In the genomic region with DNA sequence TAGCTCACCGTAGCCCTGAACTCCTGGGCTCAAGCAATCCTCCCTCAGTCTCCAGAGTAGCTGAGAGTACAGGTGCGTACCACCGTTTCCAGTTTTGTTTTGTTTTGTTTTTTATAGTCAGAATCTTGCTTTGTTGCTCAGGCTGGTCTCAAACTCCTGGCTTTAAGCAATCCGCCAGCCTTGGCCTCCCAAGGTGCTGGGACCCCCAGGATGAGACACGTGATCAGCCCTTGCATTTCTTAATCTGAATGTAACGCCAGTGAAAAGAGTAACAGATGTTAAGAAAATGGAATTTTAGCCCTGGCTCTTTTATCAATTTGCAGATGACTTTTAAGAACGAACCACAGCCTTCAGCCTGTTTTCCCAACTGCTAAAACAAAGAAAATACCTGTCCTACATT, we compare ENCODE assay signal across 26 cellular contexts.
"Had no signal": no experiment of that assay in that cellular context is flagged by ENCODE, and none has a peak within 500 bp of the region (broad histone marks: within the 10 kb centered on the region; RNA-seq: fewer than 3 reads in every experiment).

No MANE protein-coding gene starts in this region.

- H3K9me3 ChIP-seq: SJCRH30 had no signal

- H3K27me3 ChIP-seq: brain microvascular endothelial cell, SJCRH30 had no signal

- H3K4me3 Mint-ChIP-seq: activated CD4-positive, alpha-beta T cell treated with anti-CD3 and anti-CD28 coated beads, Interleukin-2, amount 10 ng/mL, durations not matched to agents 24 days and 14 days; activated CD8-positive, alpha-beta T cell treated with anti-CD3 and anti-CD28 coated beads for 36 hours; activated naive CD8-positive, alpha-beta T cell treated with anti-CD3 and anti-CD28 coated beads for 36 hours; activated T-cell treated with anti-CD3 and anti-CD28 coated beads, Interleukin-2, amount 50 U/mL, for 72 hours; activated T-helper 17 cell treated with anti-CD3 and anti-CD28 coated beads, Interleukin-2, amount 50 U/mL, for 72 hours had no signal

- H3K4me3 ChIP-seq: K562, SJCRH30, SK-N-MC had no signal

- H3K27ac Mint-ChIP-seq: activated CD4-positive, alpha-beta T cell treated with anti-CD3 and anti-CD28 coated beads, Interleukin-2, amount 10 ng/mL, durations not matched to agents 24 days and 14 days; activated CD8-positive, alpha-beta T cell treated with anti-CD3 and anti-CD28 coated beads for 36 hours; activated naive CD8-positive, alpha-beta T cell treated with anti-CD3 and anti-CD28 coated beads for 36 hours; activated T-helper 17 cell treated with anti-CD3 and anti-CD28 coated beads, Interleukin-2, amount 50 U/mL, for 72 hours had no signal

- H3K27ac ChIP-seq: brain microvascular endothelial cell, SJCRH30, SK-N-MC, WERI-Rb-1 had no signal

- H3K27me3 Mint-ChIP-seq: activated CD4-positive, alpha-beta T cell treated with anti-CD3 and anti-CD28 coated beads, Interleukin-2, amount 10 ng/mL, durations not matched to agents 24 days and 14 days; activated CD8-positive, alpha-beta T cell treated with anti-CD3 and anti-CD28 coated beads for 36 hours; activated naive CD8-positive, alpha-beta T cell treated with anti-CD3 and anti-CD28 coated beads for 36 hours; activated T-helper 17 cell treated with anti-CD3 and anti-CD28 coated beads, Interleukin-2, amount 50 U/mL, for 72 hours had no signal

- H3K36me3 ChIP-seq: brain microvascular endothelial cell, SJCRH30, WERI-Rb-1 had no signal

- DNase-seq: activated CD4-positive, alpha-beta T cell treated with anti-CD3 and anti-CD28 coated beads, Interleukin-2, amount 10 ng/mL, durations not matched to agents 24 days and 14 days; activated CD4-positive, alpha-beta T cell treated with anti-CD3 and anti-CD28 coated beads, Interleukin-2, amount 50 U/mL, for 4 hours; activated CD8-positive, alpha-beta T cell treated with anti-CD3 and anti-CD28 coated beads for 36 hours; activated effector memory CD4-positive, alpha-beta T cell treated with anti-CD3 and anti-CD28 coated beads, Interleukin-2, amount 50 U/mL, for 16 hours; activated naive CD4-positive, alpha-beta T cell; activated naive CD4-positive, alpha-beta T cell treated with anti-CD3 and anti-CD28 coated beads, Interleukin-2, amount 50 U/mL, for 16 hours; activated naive CD8-positive, alpha-beta T cell treated with anti-CD3 and anti-CD28 coated beads for 36 hours; activated T-cell treated with anti-CD3 and anti-CD28 coated beads, Interleukin-2, amount 50 U/mL, for 1 hour; activated T-cell treated with anti-CD3 and anti-CD28 coated beads, Interleukin-2, amount 50 U/mL, for 72 hours; amniotic stem cell; aorta; brain microvascular endothelial cell; NCI-H1105; NCI-H1417 treated with DMSO at 0.1 percent for 48 hours; NCI-H187 treated with DMSO at 0.1 percent for 48 hours; NCI-H2081; NCI-H2227 treated with DMSO at 0.1 percent for 48 hours; NCI-H446; SHP77; T1000; WERI-Rb-1 had no signal

- H3K9me3 Mint-ChIP-seq: activated CD4-positive, alpha-beta T cell treated with anti-CD3 and anti-CD28 coated beads, Interleukin-2, amount 10 ng/mL, durations not matched to agents 24 days and 14 days; activated CD8-positive, alpha-beta T cell treated with anti-CD3 and anti-CD28 coated beads for 36 hours; activated T-cell treated with anti-CD3 and anti-CD28 coated beads, Interleukin-2, amount 50 U/mL, for 72 hours; activated T-helper 17 cell treated with anti-CD3 and anti-CD28 coated beads, Interleukin-2, amount 50 U/mL, for 72 hours had no signal

- ATAC-seq: activated CD8-positive, alpha-beta T cell treated with anti-CD3 and anti-CD28 coated beads for 36 hours; activated T-cell treated with anti-CD3 and anti-CD28 coated beads, Interleukin-2, amount 50 U/mL, for 72 hours; activated T-helper 17 cell treated with anti-CD3 and anti-CD28 coated beads, Interleukin-2, amount 50 U/mL, for 72 hours; Panc1 had no signal
